ENCODE assay signal across 22 cellular contexts in genomic region chr7:2571409-2571808, GRCh38.
"Had no signal": no experiment of that assay in that cellular context is flagged by ENCODE, and none has a peak within 500 bp of the region (broad histone marks: within the 10 kb centered on the region; RNA-seq: fewer than 3 reads in every experiment).

No MANE protein-coding gene starts in this region.

- H3K36me3 ChIP-seq: uterus had no signal

- H3K4me3 Mint-ChIP-seq: activated CD4-positive, alpha-beta T cell treated with anti-CD3 and anti-CD28 coated beads, Interleukin-2, amount 10 ng/mL, durations not matched to agents 7 days and 5 days; activated naive CD8-positive, alpha-beta T cell treated with anti-CD3 and anti-CD28 coated beads for 36 hours; activated T-cell treated with anti-CD3 and anti-CD28 coated beads, Interleukin-2, amount 50 U/mL, for 24 hours; naive thymus-derived CD4-positive, alpha-beta T cell; neural crest cell; stimulated activated effector memory CD8-positive, alpha-beta T cell treated with anti-CD3 and anti-CD28 coated beads, Interleukin-12 subunit alpha, Interleukin-12 subunit beta, amount 100 ng/mL, for 72 hours; T-cell; T-helper 2 cell treated with Interferon-gamma antibody and Interleukin-4, amounts not matched to agents 5 μg/mL and 100 μg/mL, for 36 hours had no signal

- H3K27ac ChIP-seq: heart left ventricle, lower lobe of right lung, transverse colon, uterus, VCaP had no signal

- ATAC-seq: heart left ventricle; lower lobe of right lung; naive thymus-derived CD4-positive, alpha-beta T cell; stimulated activated effector memory CD8-positive, alpha-beta T cell treated with anti-CD3 and anti-CD28 coated beads, Interleukin-12 subunit alpha, Interleukin-12 subunit beta, amount 100 ng/mL, for 72 hours; T-cell had no signal

- H3K9me3 Mint-ChIP-seq: activated CD4-positive, alpha-beta T cell treated with anti-CD3 and anti-CD28 coated beads, Interleukin-2, amount 10 ng/mL, durations not matched to agents 7 days and 5 days; activated naive CD8-positive, alpha-beta T cell treated with anti-CD3 and anti-CD28 coated beads for 36 hours; activated T-cell treated with anti-CD3 and anti-CD28 coated beads, Interleukin-2, amount 50 U/mL, for 24 hours; neural crest cell; stimulated activated effector memory CD8-positive, alpha-beta T cell treated with anti-CD3 and anti-CD28 coated beads, Interleukin-12 subunit alpha, Interleukin-12 subunit beta, amount 100 ng/mL, for 72 hours; T-cell; T-helper 2 cell treated with Interferon-gamma antibody and Interleukin-4, amounts not matched to agents 5 μg/mL and 100 μg/mL, for 36 hours had no signal

- H3K36me3 Mint-ChIP-seq: activated naive CD8-positive, alpha-beta T cell treated with anti-CD3 and anti-CD28 coated beads for 36 hours had no signal

- H3K27me3 ChIP-seq: heart left ventricle, transverse colon, uterus had no signal

- FAIRE-seq: endometrium, kidney had no signal

- H3K27ac Mint-ChIP-seq: activated CD4-positive, alpha-beta T cell treated with anti-CD3 and anti-CD28 coated beads, Interleukin-2, amount 10 ng/mL, durations not matched to agents 7 days and 5 days; activated naive CD8-positive, alpha-beta T cell treated with anti-CD3 and anti-CD28 coated beads for 36 hours; activated T-cell treated with anti-CD3 and anti-CD28 coated beads, Interleukin-2, amount 50 U/mL, for 24 hours; naive thymus-derived CD4-positive, alpha-beta T cell; stimulated activated effector memory CD8-positive, alpha-beta T cell treated with anti-CD3 and anti-CD28 coated beads, Interleukin-12 subunit alpha, Interleukin-12 subunit beta, amount 100 ng/mL, for 72 hours; T-cell; T-helper 2 cell treated with Interferon-gamma antibody and Interleukin-4, amounts not matched to agents 5 μg/mL and 100 μg/mL, for 36 hours had no signal

- H3K27me3 Mint-ChIP-seq: activated CD4-positive, alpha-beta T cell treated with anti-CD3 and anti-CD28 coated beads, Interleukin-2, amount 10 ng/mL, durations not matched to agents 7 days and 5 days; activated naive CD8-positive, alpha-beta T cell treated with anti-CD3 and anti-CD28 coated beads for 36 hours; activated T-cell treated with anti-CD3 and anti-CD28 coated beads, Interleukin-2, amount 50 U/mL, for 24 hours; naive thymus-derived CD4-positive, alpha-beta T cell; T-cell had no signal

- DNase-seq: activated CD4-positive, alpha-beta T cell treated with anti-CD3 and anti-CD28 coated beads, Interleukin-2, amount 10 ng/mL, durations not matched to agents 7 days and 5 days; activated CD4-positive, CD25-positive, alpha-beta regulatory T cell treated with anti-CD3 and anti-CD28 coated beads, Interleukin-2, amount 50 U/mL, for 72 hours; activated CD8-positive, alpha-beta memory T cell treated with anti-CD3 and anti-CD28 coated beads, Interleukin-2, amount 50 U/mL, for 4 hours; activated naive CD4-positive, alpha-beta T cell treated with Interleukin-2 at 50 U/mL for 16 hours; activated naive CD8-positive, alpha-beta T cell treated with anti-CD3 and anti-CD28 coated beads for 36 hours; activated T-cell treated with anti-CD3 and anti-CD28 coated beads, Interleukin-2, amount 50 U/mL, for 24 hours; cortex of kidney; heart left ventricle; kidney; lower lobe of right lung; naive thymus-derived CD4-positive, alpha-beta T cell; occipital lobe; retina; stimulated activated CD4-positive, alpha-beta T cell treated with anti-CD3 and anti-CD28 coated beads, Interleukin-1b, Interleukin-23, amount 100 ng/mL, for 48 hours; T-cell; transverse colon; uterus had no signal

- H3K4me3 ChIP-seq: heart left ventricle, lower lobe of right lung, transverse colon, uterus had no signal

- H3K9me3 ChIP-seq: heart left ventricle, lower lobe of right lung, transverse colon, uterus had no signal

- H3K4me1 ChIP-seq: uterus had no signal
